22 cellular contexts compared by ENCODE assay signal in the genomic region with DNA sequence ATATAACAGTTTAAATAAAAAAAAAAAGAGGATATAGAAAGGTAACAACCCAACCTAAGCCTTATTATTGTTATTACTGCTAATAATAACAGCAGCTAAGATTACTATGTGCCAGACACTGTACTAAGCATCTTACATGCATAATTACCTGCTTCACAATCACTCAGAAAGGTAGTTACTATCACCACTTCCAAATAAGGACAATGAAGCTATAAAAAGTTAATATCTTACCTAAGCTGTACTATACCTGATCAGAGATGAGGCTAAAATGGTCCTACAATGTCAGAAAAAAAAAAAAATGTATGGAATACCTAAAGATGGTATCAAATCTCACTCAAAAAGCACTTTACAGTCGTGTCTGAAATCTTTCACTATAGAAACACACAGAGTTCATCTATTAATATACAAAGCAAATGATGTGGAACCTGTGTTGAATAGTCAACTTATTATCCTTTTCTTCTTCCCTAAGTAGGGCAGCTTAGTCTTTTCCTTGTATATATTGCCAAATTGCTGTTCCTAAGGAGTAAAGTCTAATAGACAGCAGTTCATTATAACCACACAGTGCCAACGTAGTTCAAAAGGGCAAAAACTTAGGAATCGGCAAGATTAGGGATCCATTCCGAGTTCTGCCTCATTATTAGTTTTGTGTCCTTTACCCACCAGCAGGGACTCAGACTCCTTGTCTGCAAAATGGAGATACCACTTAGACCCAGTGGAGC. TPM values are rescaled to one million over a fixed set of nuclear protein-coding genes. Genes with fewer than 3 reads are reported as not detected.
DNase-seq lines count a peak whose midpoint lies in the region; FAIRE-seq and TF ChIP-seq lines count a peak whose summit lies in the region.
"Had no signal": no experiment of that assay in that cellular context is flagged by ENCODE, and none has a peak within 500 bp of the region (broad histone marks: within the 10 kb centered on the region; RNA-seq: fewer than 3 reads in every experiment).

No MANE protein-coding gene starts in this region.

- no peak overlapping the region for H4K91ac ChIP-seq in mesenchymal stem cell (ENCODE audit: low read length)

- no TSS peak for BruUV-seq in OCI-LY7 (replicated peaks; lab: Mats Ljungman, UMichigan)

- H3K36me3 ChIP-seq in mesenchymal stem cell (ENCODE audit: control insufficient read depth in 1 of 2, insufficient read depth in 2 of 2, low read depth in 1 of 2, low read length in 2 of 2) = no peaks in the 10 kb centered on the region
- no peaks in the 10 kb centered on the region for H3K36me3 ChIP-seq in small intestine (ENCODE audit: control insufficient read depth in 2 of 2, insufficient read depth in 2 of 2, low read length in 2 of 2)
- peaks cover 37% of the 10 kb centered on the region for H3K36me3 ChIP-seq in OCI-LY7 (ENCODE audit: insufficient read depth, low read length)
- no peaks in the 10 kb centered on the region for H3K36me3 ChIP-seq in CD4-positive, alpha-beta memory T cell (ENCODE audit: insufficient read depth, low read length)

- FAIRE-seq in small intestine (lab: Jason Lieb, UNC) = no peak
- FAIRE-seq: RCC 7860 had no signal

- intact Hi-C loops in OCI-LY7 (cut with micrococcal nuclease; ENCODE audit: unreplicated experiment) = no loop called here
- intact Hi-C loops in CD4-positive, alpha-beta memory T cell (cut with micrococcal nuclease) = no loop called here

- no peak overlapping the region for H2AK5ac ChIP-seq in mesenchymal stem cell (ENCODE audit: low read length, severe bottlenecking)

- CTCF ChIA-PET in OCI-LY7 (lab: Charles Lee; ENCODE audit: unreplicated experiment) = interaction anchor here (0.9 kb wide), 1 partner anchor 25 kb away, joined by 3 read pairs; no protein-coding TSS in a partner anchor
- CTCF ChIA-PET in CD4-positive, alpha-beta memory T cell (lab: Charles Lee; ENCODE audit: partially characterized antibody) = interaction anchor here (1.4 to 1.6 kb wide), 2 partner anchors 77 to 178 kb away, joined by 4 to 5 read pairs; no protein-coding TSS in a partner anchor

- H4K8ac ChIP-seq in mesenchymal stem cell (ENCODE audit: low read length) = peak overlapping the region; percentile 28

- H3K4me2 ChIP-seq in mesenchymal stem cell (ENCODE audit: low read length, poor library complexity, severe bottlenecking) (no peak overlapping the region), OCI-LY7 (ENCODE audit: low read length) (no peak overlapping the region)

- no peak overlapping the region for H3K18ac ChIP-seq in mesenchymal stem cell (ENCODE audit: low read depth in 1 of 2, low read length in 2 of 2)

- H3K9me2 ChIP-seq in OCI-LY7 (ENCODE audit: insufficient read depth, low read length) = no peaks in the 10 kb centered on the region

- H3K27ac ChIP-seq in VCaP (peak overlapping the region; percentile 3; the same call in 1 of the 2 replicates), mesenchymal stem cell (ENCODE audit: low read length, poor library complexity, severe bottlenecking) (no peak overlapping the region), small intestine (ENCODE audit: low read depth in 1 of 2, low read length in 1 of 2) (no peak overlapping the region), OCI-LY7 (ENCODE audit: low read depth, low read length, poor library complexity, severe bottlenecking) (no peak overlapping the region)
- H3K27ac ChIP-seq in CD4-positive, alpha-beta memory T cell (ENCODE audit: low read depth, low read length) = no peak overlapping the region
- H3K27ac ChIP-seq: BLaER1 treated with 17β-estradiol and CSF1 and Interleukin-3, amounts not matched to agents 10 nM and 100 nM had no signal

- H3K27me3 Mint-ChIP-seq in activated naive CD8-positive, alpha-beta T cell = no peaks in the 10 kb centered on the region
- H3K27me3 Mint-ChIP-seq in activated naive CD8-positive, alpha-beta T cell treated with anti-CD3 and anti-CD28 coated beads for 36 hours = no peaks in the 10 kb centered on the region
- no peaks in the 10 kb centered on the region for H3K27me3 Mint-ChIP-seq in CD4-positive, alpha-beta memory T cell

- H3K79me2 ChIP-seq in OCI-LY7 (ENCODE audit: insufficient read depth, low read depth, low read length) = peaks cover 94% of the 10 kb centered on the region

- peaks cover 8% of the 10 kb centered on the region for H3K36me3 Mint-ChIP-seq in activated naive CD8-positive, alpha-beta T cell
- H3K36me3 Mint-ChIP-seq in activated naive CD8-positive, alpha-beta T cell treated with anti-CD3 and anti-CD28 coated beads for 36 hours = peaks cover 40% of the 10 kb centered on the region
- peaks cover 21 to 33% of the 10 kb centered on the region in 2 donors for H3K36me3 Mint-ChIP-seq in CD4-positive, alpha-beta memory T cell

- POLR2A ChIA-PET in OCI-LY7 (lab: Charles Lee) = interaction anchor here (1.0 to 1.3 kb wide), 4 partner anchors 11 to 36 kb away, joined by 3 to 8 read pairs (median 4); no protein-coding TSS in a partner anchor
- POLR2A ChIA-PET in CD4-positive, alpha-beta memory T cell (lab: Charles Lee; ENCODE audit: partially characterized antibody) = interaction anchor here (0.6 to 1.3 kb wide), 5 partner anchors 10 to 25 kb away, joined by 3 to 4 read pairs (median 3); no protein-coding TSS in a partner anchor

- H3K14ac ChIP-seq in mesenchymal stem cell (ENCODE audit: low read length in 2 of 2) = no peak overlapping the region

- H2BK120ac ChIP-seq in mesenchymal stem cell (ENCODE audit: low read depth, low read length) = no peak overlapping the region

- H3K9me3 ChIP-seq in mesenchymal stem cell (ENCODE audit: control insufficient read depth, low read length) (no peaks in the 10 kb centered on the region), small intestine (ENCODE audit: control insufficient read depth, low read depth) (no peaks in the 10 kb centered on the region), OCI-LY7 (ENCODE audit: low read length) (peaks cover 10% of the 10 kb centered on the region; the same call in 1 of the 2 replicates)
- H3K9me3 ChIP-seq in CD4-positive, alpha-beta memory T cell (ENCODE audit: control insufficient read depth in 1 of 2, low read length in 2 of 2) = no peaks in the 10 kb centered on the region

- H3K4me1 ChIP-seq in mesenchymal stem cell (ENCODE audit: control insufficient read depth, insufficient read depth, low read depth, low read length) (peaks cover 5% of the 10 kb centered on the region), small intestine (ENCODE audit: control insufficient read depth in 2 of 2, insufficient read depth in 1 of 2, low read depth in 1 of 2, low read length in 1 of 2) (peaks cover 0 to 4% of the 10 kb centered on the region in 2 donors), OCI-LY7 (ENCODE audit: insufficient read depth, low read length, poor library complexity, severe bottlenecking) (peaks cover 4% of the 10 kb centered on the region)
- H3K4me1 ChIP-seq in CD4-positive, alpha-beta memory T cell (ENCODE audit: insufficient read depth, low read length) = peaks cover 28% of the 10 kb centered on the region

- 97% methylated on average over 3 of the region's 4 CpGs for WGBS in mesenchymal stem cell
- 32 to 64% (median 61%) methylated on average over 4 of the region's 4 CpGs for WGBS in small intestine, 3 donors

- 0 out of 2 replicates have a peak, but pooled peaks cover 4% of the 10 kb centered on the region for H4K20me1 ChIP-seq in OCI-LY7 (ENCODE audit: insufficient read depth, low read length)

- no peak overlapping the region for H3K4me3 Mint-ChIP-seq in activated naive CD8-positive, alpha-beta T cell
- H3K4me3 Mint-ChIP-seq in activated naive CD8-positive, alpha-beta T cell treated with anti-CD3 and anti-CD28 coated beads for 36 hours = no peak overlapping the region
- no peak overlapping the region for H3K4me3 Mint-ChIP-seq in CD4-positive, alpha-beta memory T cell

- no peak overlapping the region for H2AFZ ChIP-seq in mesenchymal stem cell (ENCODE audit: low read depth, low read length)
- no peak overlapping the region for H2AFZ ChIP-seq in OCI-LY7 (ENCODE audit: low read length)

- no peak overlapping the region for H3K4ac ChIP-seq in mesenchymal stem cell (ENCODE audit: low read depth in 1 of 2, low read length in 2 of 2)

- peaks cover 65% of the 10 kb centered on the region for H3K4me1 Mint-ChIP-seq in activated naive CD8-positive, alpha-beta T cell (ENCODE audit: low read depth)
- H3K4me1 Mint-ChIP-seq in activated naive CD8-positive, alpha-beta T cell treated with anti-CD3 and anti-CD28 coated beads for 36 hours = peaks cover 42% of the 10 kb centered on the region
- peaks cover 43 to 81% (median 55%) of the 10 kb centered on the region in 4 donors for H3K4me1 Mint-ChIP-seq in CD4-positive, alpha-beta memory T cell

- H3K9me3 Mint-ChIP-seq in activated naive CD8-positive, alpha-beta T cell (ENCODE audit: low read depth) = no peaks in the 10 kb centered on the region
- peaks cover 3% of the 10 kb centered on the region for H3K9me3 Mint-ChIP-seq in activated naive CD8-positive, alpha-beta T cell treated with anti-CD3 and anti-CD28 coated beads for 36 hours
- no peaks in the 10 kb centered on the region for H3K9me3 Mint-ChIP-seq in CD4-positive, alpha-beta memory T cell

- no peak for DNase-seq in activated naive CD8-positive, alpha-beta T cell treated with anti-CD3 and anti-CD28 coated beads for 36 hours
- DNase-seq in mesenchymal stem cell (no peak), small intestine (peak; percentile 77), COLO829 (ENCODE audit: low spot score) (no peak), OCI-LY7 (ENCODE audit: low spot score) (no peak)
- no peak for DNase-seq in CD4-positive, alpha-beta memory T cell
- DNase-seq: 8988T; DMS53; EL; GF-D8; KG1; NCI-H1092 treated with DMSO at 0.1 percent for 48 hours; NCI-H1436 treated with DMSO at 0.1 percent for 48 hours; NCI-H2029; NCI-H510A; NCI-H748 treated with DMSO at 0.1 percent for 48 hours; NK-92 treated with Interleukin-12 subunit alpha and Interleukin-12 subunit beta, amount 100 ng/mL, for 24 hours; Right ventricle myocardium superior had no signal

- H3K23ac ChIP-seq in mesenchymal stem cell (ENCODE audit: low read length in 2 of 2) = no peak overlapping the region

- H3K9ac ChIP-seq in mesenchymal stem cell (ENCODE audit: low read length) = no peak overlapping the region
- H3K9ac ChIP-seq: BLaER1 treated with 17β-estradiol and CSF1 and Interleukin-3, amounts not matched to agents 10 nM and 100 nM had no signal

- H3K27me3 ChIP-seq in mesenchymal stem cell (ENCODE audit: control insufficient read depth in 1 of 2, insufficient read depth in 1 of 2, low read length in 2 of 2) (no peaks in the 10 kb centered on the region), small intestine (ENCODE audit: control insufficient read depth in 2 of 2, insufficient read depth in 2 of 2, low read length in 2 of 2) (no peaks in the 10 kb centered on the region)
- no peaks in the 10 kb centered on the region for H3K27me3 ChIP-seq in CD4-positive, alpha-beta memory T cell (ENCODE audit: insufficient read depth, low read length)
- H3K27me3 ChIP-seq: BLaER1 treated with 17β-estradiol and CSF1 and Interleukin-3, amounts not matched to agents 10 nM and 100 nM had no signal

- H2BK15ac ChIP-seq in mesenchymal stem cell (ENCODE audit: low read depth, poor library complexity, severe bottlenecking) = no peak overlapping the region

- H2BK5ac ChIP-seq in mesenchymal stem cell (ENCODE audit: low read depth, low read length, poor library complexity, severe bottlenecking) = no peak overlapping the region

- H3K4me3 ChIP-seq in mesenchymal stem cell (ENCODE audit: insufficient read depth in 1 of 2, low read depth in 1 of 2, low read length in 2 of 2) (no peak overlapping the region), small intestine (ENCODE audit: low read depth in 1 of 2, low read length in 2 of 2) (no peak overlapping the region), OCI-LY7 (ENCODE audit: low read depth, low read length, poor library complexity, severe bottlenecking) (no peak overlapping the region)
- H3K4me3 ChIP-seq in CD4-positive, alpha-beta memory T cell (ENCODE audit: low read length in 2 of 2) = no peak overlapping the region
- H3K4me3 ChIP-seq: BLaER1 treated with 17β-estradiol and CSF1 and Interleukin-3, amounts not matched to agents 10 nM and 100 nM had no signal

- H3K79me1 ChIP-seq in mesenchymal stem cell (replicated peaks; ENCODE audit: low read length, poor library complexity, severe bottlenecking) = no peaks in the 10 kb centered on the region

- peak overlapping the region; percentile 68 for H3K27ac Mint-ChIP-seq in activated naive CD8-positive, alpha-beta T cell
- H3K27ac Mint-ChIP-seq in activated naive CD8-positive, alpha-beta T cell treated with anti-CD3 and anti-CD28 coated beads for 36 hours = no peak overlapping the region
- H3K27ac Mint-ChIP-seq in CD4-positive, alpha-beta memory T cell = peak overlapping the region in 3 of 7 donors; percentile 16 to 47 (median 25)

- no peak overlapping the region for H2BK12ac ChIP-seq in mesenchymal stem cell (ENCODE audit: low read length in 2 of 2)

- TF ChIP-seq CTCF in VCaP (conservative IDR thresholded peaks at IDR 0.05) (no peak), OCI-LY7 (conservative IDR thresholded peaks at IDR 0.05; ENCODE audit: low read length) (no peak)

RNA-seq across cellular contexts. Expression of a gene that starts 23.8 kb away (rescaled TPM):
- 10 to 100 TPM; 33.0 to 34.2 TPM for total RNA-seq in activated naive CD8-positive, alpha-beta T cell treated with anti-CD3 and anti-CD28 coated beads for 36 hours
- 61.0 TPM for polyA plus RNA-seq in mesenchymal stem cell (2013, experiment 1 of 2)
- polyA plus RNA-seq in mesenchymal stem cell (2013, experiment 2 of 2) = 59.5 TPM
- polyA plus RNA-seq in small intestine = 10 to 100 TPM; 13.5 to 22.6 (median 19.7) TPM
- 25.5 and 26.6 TPM in 2 replicates for total RNA-seq in OCI-LY7 (2014; rRNA removed; shearing (Covaris generic))
- total RNA-seq in OCI-LY7 (2022) = 35.5 and 40.9 TPM in 2 replicates
- total RNA-seq in CD4-positive, alpha-beta memory T cell = 10 to 100 TPM; 33.4 to 35.0 TPM
- 10 to 100 TPM; 10.4 to 17.6 TPM for polyA plus RNA-seq in CD4-positive, alpha-beta memory T cell
